1 cellular context compared by ENCODE assay signal in genomic region chr2:10560626-10561025, GRCh38.
TF ChIP-seq lines count a peak whose summit lies in the region.

No MANE protein-coding gene starts in this region.

TF ChIP-seq in K562, 482 proteins besides CTCF, POLR2A, EP300 and RAD21 (continued from another document and continues in another):
- TF ChIP-seq MBD2 (IDR thresholded peaks at IDR 0.05; ENCODE audit: borderline replicate concordance, low read depth) (0 out of 2 replicates have a peak, but pooled peaks have one; percentile 6), BCOR (IDR thresholded peaks at IDR 0.05) (no peak), ZNF140 (CRISPR knock-in tag; IDR thresholded peaks at IDR 0.05) (no peak), ARID3A (IDR thresholded peaks at IDR 0.05; ENCODE audit: borderline replicate concordance, low read depth, low read length) (no peak), ATF1 (CRISPR knock-in tag; IDR thresholded peaks at IDR 0.05) (no peak), ATF1 (tag; IDR thresholded peaks at IDR 0.05) (no peak), ETS1 (conservative IDR thresholded peaks at IDR 0.05; ENCODE audit: control insufficient read depth, low read depth, low read length) (no peak), MAFK (IDR thresholded peaks at IDR 0.05; ENCODE audit: low read length) (peak; percentile 86), TARDBP (IDR thresholded peaks at IDR 0.05) (no peak), ZNF316 (IDR thresholded peaks at IDR 0.05) (peak; percentile 98), ZSCAN29 (IDR thresholded peaks at IDR 0.05) (no peak), FUS (optimal IDR thresholded peaks at IDR 0.05; ENCODE audit: low read depth, low read length) (no peak), SP2 (IDR thresholded peaks at IDR 0.05; ENCODE audit: extremely low read depth, low read depth, low read length, poor library complexity, severe bottlenecking) (no peak), THRAP3 (IDR thresholded peaks at IDR 0.05; ENCODE audit: borderline replicate concordance) (no peak), ZNF57 (CRISPR knock-in tag; IDR thresholded peaks at IDR 0.05) (no peak), NFE2 (IDR thresholded peaks at IDR 0.05; ENCODE audit: low read depth) (peak; percentile 90), ZNF717 (CRISPR knock-in tag; IDR thresholded peaks at IDR 0.05) (no peak), PBX2 (CRISPR knock-in tag; IDR thresholded peaks at IDR 0.05; ENCODE audit: low read depth) (no peak), PBX2 (tag; conservative IDR thresholded peaks at IDR 0.05; ENCODE audit: low read depth) (no peak), PHB (CRISPR knock-in tag; IDR thresholded peaks at IDR 0.05) (no peak), ZNF512 (tag; IDR thresholded peaks at IDR 0.05) (no peak), MEF2A (IDR thresholded peaks at IDR 0.05; ENCODE audit: control insufficient read depth, low read depth, low read length) (no peak), ZNF239 (CRISPR knock-in tag; IDR thresholded peaks at IDR 0.05) (no peak), HDAC6 (IDR thresholded peaks at IDR 0.05; ENCODE audit: low read depth, low read length) (no peak), TAF1 (IDR thresholded peaks at IDR 0.05; ENCODE audit: control insufficient read depth, extremely low read depth, insufficient read depth, low read length, severe bottlenecking) (no peak), HINFP (tag; conservative IDR thresholded peaks at IDR 0.05; ENCODE audit: low read depth) (no peak), SUPT5H (IDR thresholded peaks at IDR 0.05) (no peak), CCNT2 (IDR thresholded peaks at IDR 0.05; ENCODE audit: borderline replicate concordance, extremely low read depth, insufficient read length, low read depth, low read length) (no peak), XRCC5 (IDR thresholded peaks at IDR 0.05; ENCODE audit: low read depth, low read length) (no peak), ETV5 (CRISPR knock-in tag; IDR thresholded peaks at IDR 0.05; ENCODE audit: low read depth) (no peak), ILK (tag; IDR thresholded peaks at IDR 0.05; ENCODE audit: borderline replicate concordance, low read depth) (no peak), YBX1 (IDR thresholded peaks at IDR 0.05) (no peak), SETDB1 (IDR thresholded peaks at IDR 0.05; ENCODE audit: low read length) (no peak), RCOR1 (IDR thresholded peaks at IDR 0.05; ENCODE audit: borderline replicate concordance in 1 of 2, low read depth in 2 of 2, low read length in 2 of 2) (peak in 1 of 2 experiments; percentile 52; a peak in 1 of 4 replicates), TSHZ1 (CRISPR knock-in tag; IDR thresholded peaks at IDR 0.05) (no peak), ZNF592 (IDR thresholded peaks at IDR 0.05) (no peak), BACH1 (tag; IDR thresholded peaks at IDR 0.05) (peak; percentile 75; the same call in 1 of the 2 replicates), MLLT1 (IDR thresholded peaks at IDR 0.05) (no peak), FOXA3 (CRISPR knock-in tag; conservative IDR thresholded peaks at IDR 0.05 in 1 of 2, IDR thresholded peaks at IDR 0.05 in 1 of 2) (no peak), PML (IDR thresholded peaks at IDR 0.05; ENCODE audit: low read length) (no peak), SMARCA4 (IDR thresholded peaks at IDR 0.05) (peak; percentile 44; the same call in 1 of the 2 replicates), SMARCC2 (IDR thresholded peaks at IDR 0.05; ENCODE audit: low read depth) (no peak), ELF4 (CRISPR knock-in tag; IDR thresholded peaks at IDR 0.05) (no peak)
